In the genomic region with DNA sequence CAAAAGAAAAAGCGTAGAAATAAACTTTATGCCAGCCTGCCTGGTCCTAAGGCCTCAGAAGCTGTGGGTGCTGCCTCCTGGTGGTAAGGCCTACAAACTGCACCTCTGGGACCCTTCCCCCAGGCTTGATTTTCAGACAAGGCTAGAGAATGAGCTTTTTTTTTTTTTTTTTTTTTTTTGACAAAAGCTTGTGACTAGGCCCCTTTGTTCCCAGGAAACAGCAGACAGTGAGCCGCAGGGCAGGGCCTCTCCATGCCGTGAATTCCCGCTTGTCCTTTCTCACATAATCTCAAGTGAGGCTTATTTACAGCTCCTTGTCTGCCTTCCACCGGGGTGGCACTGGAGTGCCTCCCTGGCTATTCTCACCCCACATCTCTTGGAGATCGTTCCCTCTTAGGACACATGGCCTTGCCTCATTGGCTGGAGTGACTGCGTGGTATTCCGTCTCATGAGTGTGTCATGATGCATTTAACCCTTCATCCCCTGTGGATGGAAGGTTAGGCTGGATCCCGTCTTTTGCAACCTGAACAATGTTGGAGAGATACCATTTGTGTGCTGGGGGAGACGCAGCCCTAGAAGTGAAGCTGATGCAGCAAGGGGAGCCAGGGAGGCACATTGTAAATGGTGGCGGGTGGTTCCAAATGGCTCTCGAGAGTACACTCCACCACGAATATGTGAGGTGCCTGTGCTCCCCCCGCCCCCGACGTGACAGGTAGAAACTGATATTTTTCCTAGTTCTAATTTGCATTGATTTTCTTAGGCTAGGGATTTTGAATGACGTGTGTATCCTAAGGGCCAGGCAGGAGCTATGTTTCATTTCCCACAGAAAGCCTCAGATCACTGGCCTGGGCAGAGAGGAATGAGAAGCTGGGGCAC, we compare ENCODE assay signal across 8 cellular contexts. TPM values are rescaled to one million over a fixed set of nuclear protein-coding genes. Genes with fewer than 3 reads are reported as not detected.
DNase-seq lines count a peak whose midpoint lies in the region; ATAC-seq and TF ChIP-seq lines count a peak whose summit lies in the region.

No MANE protein-coding gene starts in this region.

- POLR2A ChIA-PET in activated B cell treated with CpG ODN at 0.5 μM for 24 hours (lab: Charles Lee): interaction anchor here (0.6 kb wide), 1 partner anchor 8 kb away, joined by 5 read pairs; no protein-coding TSS in a partner anchor

- CTCF ChIA-PET in activated B cell treated with CpG ODN at 0.5 μM for 24 hours (lab: Charles Lee): interaction anchor here (0.7 to 1.9 kb wide), 8 partner anchors 9 to 98 kb away, joined by 3 to 32 read pairs (median 4); no protein-coding TSS in a partner anchor

- ATAC-seq in activated B cell treated with CpG ODN at 0.5 μM for 24 hours (ENCODE audit: low read depth): peak; percentile 94
- ATAC-seq in GM21526 (IDR thresholded peaks at IDR 0.05; ENCODE audit: low FRiP score, unreplicated experiment): no peak

- no peak overlapping the region for H3K4me3 Mint-ChIP-seq in activated B cell treated with CpG ODN at 0.5 μM for 24 hours

- H3K27me3 Mint-ChIP-seq in activated B cell treated with CpG ODN at 0.5 μM for 24 hours: no peaks in the 10 kb centered on the region

- H3K9me3 Mint-ChIP-seq in activated B cell treated with CpG ODN at 0.5 μM for 24 hours: no peaks in the 10 kb centered on the region

- intact Hi-C loops in activated B cell treated with CpG ODN at 0.5 μM for 24 hours (cut with micrococcal nuclease): loop anchor here (1.0 to 2.0 kb wide), 5 partner anchors 49 to 872 kb away; no protein-coding TSS in a partner anchor

- H3K36me3 Mint-ChIP-seq in activated B cell treated with CpG ODN at 0.5 μM for 24 hours (ENCODE audit: low read depth): no peaks in the 10 kb centered on the region

- no peak for TF ChIP-seq CTCF in activated B cell treated with CpG ODN at 0.5 μM for 24 hours (IDR thresholded peaks at IDR 0.05)

- H3K27ac Mint-ChIP-seq in activated B cell treated with CpG ODN at 0.5 μM for 24 hours: no peak overlapping the region

- DNase-seq in NCI-H526 (lab: John Stamatoyannopoulos, UW) (peak; percentile 29 to 74), NCI-H526 treated with DMSO at 0.1 percent for 48 hours (lab: John Stamatoyannopoulos, UW) (no peak), NCI-H1417 treated with DMSO at 0.1 percent for 48 hours (lab: John Stamatoyannopoulos, UW) (peak; percentile 27), activated B cell treated with CpG ODN at 0.5 μM for 24 hours (peak; percentile 50), islet precursor cell (peak; percentile 96)
- peak; percentile 46 for DNase-seq in central memory CD4-positive, alpha-beta T cell
- DNase-seq in stimulated activated CD4-positive, alpha-beta T cell treated with anti-CD3 and anti-CD28 coated beads, Interleukin-15, amount 100 ng/mL, for 48 hours (ENCODE audit: low read depth in 2 of 2): peak; percentile 39 to 58

- peaks cover 2% of the 10 kb centered on the region for H3K4me1 Mint-ChIP-seq in activated B cell treated with CpG ODN at 0.5 μM for 24 hours

RNA-seq across cellular contexts. Expression of a gene that starts 49.6 kb away (rescaled TPM):
- total RNA-seq in activated B cell treated with CpG ODN at 0.5 μM for 24 hours: 128 and 156 TPM in 2 replicates
